Comparison of ENCODE assay signal across 17 cellular contexts in genomic region chr1:1560178-1560577, GRCh38. TPM values are rescaled to one million over a fixed set of nuclear protein-coding genes. Genes with fewer than 3 reads are reported as not detected.
A peak's percentile ranks its signal among the peaks of the same experiment; 100 is the strongest.
DNase-seq lines count a peak whose midpoint lies in the region; TF ChIP-seq lines count a peak whose summit lies in the region.
"Had no signal": no experiment of that assay in that cellular context is flagged by ENCODE, and none has a peak within 500 bp of the region (broad histone marks: within the 10 kb centered on the region; RNA-seq: fewer than 3 reads in every experiment).

No MANE protein-coding gene starts in this region.

- no peak for DNase-seq in activated T-cell treated with anti-CD3 and anti-CD28 coated beads, Interleukin-2, amount 50 U/mL, for 24 hours
- no peak for DNase-seq in activated T-cell treated with anti-CD3 and anti-CD28 coated beads, Interleukin-2, amount 50 U/mL, for 48 hours
- no peak for DNase-seq in endothelial cell (ENCODE audit: low spot score)
- DNase-seq in stimulated activated CD4-positive, alpha-beta T cell treated with anti-CD3 and anti-CD28 coated beads, Interleukin-12 subunit alpha, Interleukin-12 subunit beta, amount 100 ng/mL, for 4 hours: no peak
- DNase-seq: AML-193, DMS79, H7, Karpas-422, NCI-H1092, NCI-H1436 treated with DMSO at 0.1 percent for 48 hours, NCI-H2029, NCI-H345, NCI-H524 treated with DMSO at 0.1 percent for 48 hours, SHP77 treated with DMSO at 0.1 percent for 48 hours, SK-N-SH had no signal

- H3K27ac Mint-ChIP-seq in activated T-cell treated with anti-CD3 and anti-CD28 coated beads, Interleukin-2, amount 50 U/mL, for 24 hours: peak overlapping the region; percentile 6
- H3K27ac Mint-ChIP-seq in endothelial cell (ENCODE audit: unreplicated experiment): peak overlapping the region; percentile 24

- peaks cover 5% of the 10 kb centered on the region for H3K4me1 Mint-ChIP-seq in activated T-cell treated with anti-CD3 and anti-CD28 coated beads, Interleukin-2, amount 50 U/mL, for 24 hours (ENCODE audit: low read depth)
- H3K4me1 Mint-ChIP-seq in endothelial cell (ENCODE audit: unreplicated experiment): peaks cover 3% of the 10 kb centered on the region

- TF ChIP-seq CTCF in endothelial cell (IDR thresholded peaks at IDR 0.05; ENCODE audit: unreplicated experiment): no peak

- H3K4me3 Mint-ChIP-seq in activated T-cell treated with anti-CD3 and anti-CD28 coated beads, Interleukin-2, amount 50 U/mL, for 24 hours: no peak overlapping the region
- H3K4me3 Mint-ChIP-seq in endothelial cell (ENCODE audit: unreplicated experiment): no peak overlapping the region

- H3K36me3 Mint-ChIP-seq in activated T-cell treated with anti-CD3 and anti-CD28 coated beads, Interleukin-2, amount 50 U/mL, for 24 hours (ENCODE audit: low read depth): peaks cover 82% of the 10 kb centered on the region
- peaks cover 24% of the 10 kb centered on the region for H3K36me3 Mint-ChIP-seq in endothelial cell (ENCODE audit: low read depth, unreplicated experiment)

- H3K9me3 Mint-ChIP-seq in activated T-cell treated with anti-CD3 and anti-CD28 coated beads, Interleukin-2, amount 50 U/mL, for 24 hours: no peaks in the 10 kb centered on the region
- H3K9me3 Mint-ChIP-seq in endothelial cell (ENCODE audit: unreplicated experiment): no peaks in the 10 kb centered on the region

- H3K27me3 Mint-ChIP-seq in activated T-cell treated with anti-CD3 and anti-CD28 coated beads, Interleukin-2, amount 50 U/mL, for 24 hours: no peaks in the 10 kb centered on the region
- peaks cover 3% of the 10 kb centered on the region for H3K27me3 Mint-ChIP-seq in endothelial cell (ENCODE audit: unreplicated experiment)

RNA-seq across cellular contexts. Expression of gene SSU72, which starts 14.5 kb away (rescaled TPM):
- total RNA-seq in endothelial cell (ENCODE audit: unreplicated experiment): 114 TPM

RNA-seq across cellular contexts. Expression of gene TMEM240, which starts 19.8 kb away (rescaled TPM):
- total RNA-seq in endothelial cell (ENCODE audit: unreplicated experiment): 6.6 TPM
- total RNA-seq: RPMI7951 had no signal

RNA-seq across cellular contexts. Expression of gene FNDC10, which starts 39.8 kb away (rescaled TPM):
- total RNA-seq in endothelial cell (ENCODE audit: unreplicated experiment): 11.6 TPM
- total RNA-seq: HT-29 had no signal

RNA-seq across cellular contexts. Expression of gene ATAD3A, which starts 48.2 kb away (rescaled TPM):
- total RNA-seq in endothelial cell (ENCODE audit: unreplicated experiment): 30.4 TPM

RNA-seq across cellular contexts. Expression of gene MIB2, which starts 55.1 kb away (rescaled TPM):
- total RNA-seq in endothelial cell (ENCODE audit: unreplicated experiment): 84.4 TPM
